In genomic region chr16:50267651-50268050, GRCh38 we compare ENCODE assay signal across 10 cellular contexts. TPM values are rescaled to one million over a fixed set of nuclear protein-coding genes. Genes with fewer than 3 reads are reported as not detected.
DNase-seq lines count a peak whose midpoint lies in the region; ATAC-seq and TF ChIP-seq lines count a peak whose summit lies in the region.
"Had no signal": no experiment of that assay in that cellular context is flagged by ENCODE, and none has a peak within 500 bp of the region (broad histone marks: within the 10 kb centered on the region; RNA-seq: fewer than 3 reads in every experiment).

No MANE protein-coding gene starts in this region.

- H3K4me3 ChIP-seq in OCI-LY7 (ENCODE audit: low read depth, low read length, poor library complexity, severe bottlenecking) (peak overlapping the region; percentile 76), testis (no peak overlapping the region)

- peak; percentile 49 for DNase-seq in activated T-cell treated with anti-CD3 and anti-CD28 coated beads, Interleukin-2, amount 50 U/mL, for 1 hour
- DNase-seq in activated T-cell treated with anti-CD3 and anti-CD28 coated beads for 4 hours, result no peak
- DNase-seq in OCI-LY7 (ENCODE audit: low spot score), result peak; percentile 53
- no peak for DNase-seq in central memory CD8-positive, alpha-beta T cell (ENCODE audit: low spot score in 2 of 2)
- no peak for DNase-seq in stimulated activated effector memory CD8-positive, alpha-beta T cell treated with anti-CD3 and anti-CD28 coated beads, Interleukin-12 subunit alpha, Interleukin-12 subunit beta, amount 100 ng/mL, for 72 hours (ENCODE audit: low spot score in 2 of 2)
- no peak for DNase-seq in AG08395 (ENCODE audit: low spot score)
- no peak for DNase-seq in NCI-H2081 (lab: John Stamatoyannopoulos, UW)
- no peak for DNase-seq in testis
- DNase-seq: NCI-H2107 had no signal

- H3K79me2 ChIP-seq in OCI-LY7 (ENCODE audit: insufficient read depth, low read depth, low read length), result peaks cover 21% of the 10 kb centered on the region; the same call in 1 of the 2 replicates

- H3K27ac ChIP-seq in OCI-LY7 (ENCODE audit: low read depth, low read length, poor library complexity, severe bottlenecking) (peak overlapping the region; percentile 60), testis (no peak overlapping the region)

- POLR2A ChIA-PET in OCI-LY7 (lab: Charles Lee), result interaction anchor here (0.6 to 2.5 kb wide), 6 partner anchors 8 to 78 kb away, joined by 3 to 15 read pairs (median 4); no protein-coding TSS in a partner anchor

- peak overlapping the region; percentile 37; the same call in 1 of the 2 replicates for H2AFZ ChIP-seq in OCI-LY7 (ENCODE audit: low read length)

- H3K36me3 ChIP-seq in OCI-LY7 (ENCODE audit: insufficient read depth, low read length) (no peaks in the 10 kb centered on the region), testis (ENCODE audit: low read depth, missing control alignments) (no peaks in the 10 kb centered on the region)

- CTCF ChIA-PET in OCI-LY7 (lab: Charles Lee; ENCODE audit: unreplicated experiment), result interaction anchor here (0.6 kb wide), 1 partner anchor 13 kb away, joined by 3 read pairs; no protein-coding TSS in a partner anchor

- H3K36me3 Mint-ChIP-seq in central memory CD8-positive, alpha-beta T cell (ENCODE audit: insufficient read depth), result peaks cover 14% of the 10 kb centered on the region
- peaks cover 31% of the 10 kb centered on the region for H3K36me3 Mint-ChIP-seq in stimulated activated effector memory CD8-positive, alpha-beta T cell treated with anti-CD3 and anti-CD28 coated beads, Interleukin-12 subunit alpha, Interleukin-12 subunit beta, amount 100 ng/mL, for 72 hours

- no TSS peak for BruUV-seq in OCI-LY7 (replicated peaks; lab: Mats Ljungman, UMichigan)

- TF ChIP-seq CTCF in OCI-LY7 (conservative IDR thresholded peaks at IDR 0.05; ENCODE audit: low read length) (no peak), testis (IDR thresholded peaks at IDR 0.05) (no peak)

- no peaks in the 10 kb centered on the region for H3K9me2 ChIP-seq in OCI-LY7 (ENCODE audit: insufficient read depth, low read length)

- peak overlapping the region; percentile 89 for H3K27ac Mint-ChIP-seq in central memory CD8-positive, alpha-beta T cell (ENCODE audit: low read depth)
- peak overlapping the region; percentile 100 for H3K27ac Mint-ChIP-seq in stimulated activated effector memory CD8-positive, alpha-beta T cell treated with anti-CD3 and anti-CD28 coated beads, Interleukin-12 subunit alpha, Interleukin-12 subunit beta, amount 100 ng/mL, for 72 hours

- peak overlapping the region; percentile 96 for H3K4me3 Mint-ChIP-seq in central memory CD8-positive, alpha-beta T cell
- H3K4me3 Mint-ChIP-seq in stimulated activated effector memory CD8-positive, alpha-beta T cell treated with anti-CD3 and anti-CD28 coated beads, Interleukin-12 subunit alpha, Interleukin-12 subunit beta, amount 100 ng/mL, for 72 hours, result peak overlapping the region; percentile 81

- H4K20me1 ChIP-seq in OCI-LY7 (ENCODE audit: insufficient read depth, low read length), result no peaks in the 10 kb centered on the region

- ATAC-seq in central memory CD8-positive, alpha-beta T cell (replicated peaks; ENCODE audit: extremely low read depth, poor library complexity, severe bottlenecking), result peak; percentile 48
- no peak for ATAC-seq in stimulated activated effector memory CD8-positive, alpha-beta T cell treated with anti-CD3 and anti-CD28 coated beads, Interleukin-12 subunit alpha, Interleukin-12 subunit beta, amount 100 ng/mL, for 72 hours
- ATAC-seq: psoas muscle had no signal

- H3K9me3 ChIP-seq in OCI-LY7 (ENCODE audit: low read length) (no peaks in the 10 kb centered on the region), testis (no peaks in the 10 kb centered on the region)
- H3K9me3 ChIP-seq: psoas muscle had no signal

- no peaks in the 10 kb centered on the region for H3K27me3 Mint-ChIP-seq in central memory CD8-positive, alpha-beta T cell

- no peaks in the 10 kb centered on the region for H3K27me3 ChIP-seq in testis

- H3K4me2 ChIP-seq in OCI-LY7 (ENCODE audit: low read length), result peak overlapping the region; percentile 96

- no peaks in the 10 kb centered on the region for H3K9me3 Mint-ChIP-seq in central memory CD8-positive, alpha-beta T cell
- no peaks in the 10 kb centered on the region for H3K9me3 Mint-ChIP-seq in stimulated activated effector memory CD8-positive, alpha-beta T cell treated with anti-CD3 and anti-CD28 coated beads, Interleukin-12 subunit alpha, Interleukin-12 subunit beta, amount 100 ng/mL, for 72 hours

- no peak for TF ChIP-seq POLR2A in testis (IDR thresholded peaks at IDR 0.05)

- H3K4me1 ChIP-seq in OCI-LY7 (ENCODE audit: insufficient read depth, low read length, poor library complexity, severe bottlenecking), result peaks cover 59% of the 10 kb centered on the region
- H3K4me1 ChIP-seq in testis, result peaks cover 5% of the 10 kb centered on the region
- H3K4me1 ChIP-seq: psoas muscle had no signal

- intact Hi-C loops in OCI-LY7 (cut with micrococcal nuclease; ENCODE audit: unreplicated experiment) (no loop called here), testis (cut with DNase I; ENCODE audit: low total_unique reads) (no loop called here)

- 47 to 67% methylated on average over 3 of the region's 3 CpGs for WGBS in testis, 2 donors

- peaks cover 94% of the 10 kb centered on the region for H3K4me1 Mint-ChIP-seq in central memory CD8-positive, alpha-beta T cell
- peaks cover 94% of the 10 kb centered on the region for H3K4me1 Mint-ChIP-seq in stimulated activated effector memory CD8-positive, alpha-beta T cell treated with anti-CD3 and anti-CD28 coated beads, Interleukin-12 subunit alpha, Interleukin-12 subunit beta, amount 100 ng/mL, for 72 hours

RNA-seq across cellular contexts. Expression of gene ADCY7, which starts 1.3 kb away (rescaled TPM):
- total RNA-seq in OCI-LY7 (2014; rRNA removed; shearing (Covaris generic)), result 36.9 and 49.9 TPM in 2 replicates
- total RNA-seq in OCI-LY7 (2022) (62.0 and 77.7 TPM in 2 replicates), testis (1 to 10 TPM; 5.9 to 9.4 TPM)
- 5.9 TPM for polyA plus RNA-seq in testis (ENCODE audit: insufficient read depth, low read depth, low replicate concordance)

Comparison
In these comparisons a context has a peak if more than half of its experiments do, and no peak if none do; other contexts are left out.
1. DNase-seq: peak in activated T-cell treated with anti-CD3 and anti-CD28 coated beads, Interleukin-2, amount 50 U/mL, for 1 hour (single experiment) and OCI-LY7 (single experiment); none in activated T-cell treated with anti-CD3 and anti-CD28 coated beads for 4 hours (single experiment), central memory CD8-positive, alpha-beta T cell (0 of 2), stimulated activated effector memory CD8-positive, alpha-beta T cell treated with anti-CD3 and anti-CD28 coated beads, Interleukin-12 subunit alpha, Interleukin-12 subunit beta, amount 100 ng/mL, for 72 hours (0 of 2), AG08395 (single experiment), NCI-H2081 (0 of 2) and testis (single experiment).